ENCODE assay signal across 12 cellular contexts in the genomic region with DNA sequence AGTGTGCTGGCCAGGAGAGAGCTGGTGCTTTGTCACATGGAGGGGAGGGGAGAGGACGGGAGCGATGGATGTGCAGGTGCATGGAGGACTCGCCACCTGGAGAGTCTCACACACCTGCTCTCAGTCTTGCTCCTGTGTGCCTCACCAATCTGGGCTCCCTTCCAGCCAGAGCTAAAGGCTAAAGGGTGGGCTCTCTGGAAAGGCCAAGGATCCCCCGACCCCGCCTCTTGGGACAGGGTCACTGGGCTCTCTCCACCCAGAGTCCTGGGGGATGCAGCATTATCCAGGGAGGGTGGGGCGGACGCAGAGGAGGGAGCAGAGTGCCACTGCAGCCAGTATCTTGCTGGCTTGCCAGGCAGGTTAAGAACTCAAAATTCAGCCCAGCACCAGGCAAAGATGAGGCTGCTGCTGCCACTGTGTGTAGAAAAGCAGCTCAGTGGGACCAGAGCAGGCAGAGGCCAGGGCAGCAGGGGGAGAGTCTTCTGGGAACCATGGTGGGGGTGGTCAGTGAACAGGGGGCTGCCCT. TPM values are rescaled to one million over a fixed set of nuclear protein-coding genes. Genes with fewer than 3 reads are reported as not detected.
DNase-seq lines count a peak whose midpoint lies in the region; ATAC-seq and TF ChIP-seq lines count a peak whose summit lies in the region.
"Had no signal": no experiment of that assay in that cellular context is flagged by ENCODE, and none has a peak within 500 bp of the region (broad histone marks: within the 10 kb centered on the region; RNA-seq: fewer than 3 reads in every experiment).

No MANE protein-coding gene starts in this region.

- no peaks in the 10 kb centered on the region for H4K20me1 ChIP-seq in osteoblast (ENCODE audit: insufficient read depth, low read length)

- intact Hi-C loops in stomach (cut with DNase I; ENCODE audit: low total_unique reads), result no loop called here
- intact Hi-C loops in left ventricle myocardium superior (cut with micrococcal nuclease), result no loop called here

- peak overlapping the region; percentile 22 for H3K27ac Mint-ChIP-seq in activated T-helper 17 cell treated with anti-CD3 and anti-CD28 coated beads, Interleukin-2, amount 50 U/mL, for 72 hours

- H3K27ac ChIP-seq in stomach (no peak overlapping the region), osteoblast (ENCODE audit: low read depth, low read length) (no peak overlapping the region)

- H3K9me3 ChIP-seq in stomach (no peaks in the 10 kb centered on the region), osteoblast (ENCODE audit: low read depth, low read length) (no peaks in the 10 kb centered on the region)

- peaks cover 44% of the 10 kb centered on the region for H3K36me3 Mint-ChIP-seq in activated T-helper 17 cell treated with anti-CD3 and anti-CD28 coated beads, Interleukin-2, amount 50 U/mL, for 72 hours (ENCODE audit: low read depth)

- WGBS in stomach, 5 donors, result 60 to 73% (median 70%) methylated on average over 5 to 7 of the region's 7 CpGs

- DNase-seq in activated CD8-positive, alpha-beta memory T cell treated with anti-CD3 and anti-CD28 coated beads for 24 hours, result peak; percentile 46
- DNase-seq in activated CD8-positive, alpha-beta memory T cell treated with anti-CD3 and anti-CD28 coated beads, Interleukin-2, amount 50 U/mL, for 4 hours, result no peak
- DNase-seq in NCI-H2081 treated with DMSO at 0.1 percent for 48 hours (lab: John Stamatoyannopoulos, UW) (peak; percentile 67), stomach (peak; percentile 24), osteoblast (ENCODE audit: insufficient read length, low spot score, missing footprints) (no peak), left ventricle myocardium superior (no peak)
- DNase-seq in stimulated activated naive CD4-positive, alpha-beta T cell treated with Interleukin-2 at 50 U/mL for 16 hours (lab: John Stamatoyannopoulos, UW), result no peak
- DNase-seq: ACHN, EL, hypothalamus, NCI-H524 treated with DMSO at 0.1 percent for 48 hours had no signal

- H3K4me3 Mint-ChIP-seq in activated T-helper 17 cell treated with anti-CD3 and anti-CD28 coated beads, Interleukin-2, amount 50 U/mL, for 72 hours, result no peak overlapping the region

- H3K79me2 ChIP-seq in osteoblast (ENCODE audit: insufficient read depth, low read length), result no peaks in the 10 kb centered on the region

- ATAC-seq in activated T-helper 17 cell treated with anti-CD3 and anti-CD28 coated beads, Interleukin-2, amount 50 U/mL, for 72 hours (replicated peaks), result no peak
- ATAC-seq in left ventricle myocardium superior, result no peak

- TF ChIP-seq CTCF in stomach (IDR thresholded peaks at IDR 0.05) (no peak), osteoblast (IDR thresholded peaks at IDR 0.05; ENCODE audit: extremely low read depth, low read depth, low read length) (no peak)

- H3K36me3 ChIP-seq in stomach, result no peaks in the 10 kb centered on the region
- no peaks in the 10 kb centered on the region for H3K36me3 ChIP-seq in osteoblast (ENCODE audit: insufficient read depth, low read length)

- H3K9me3 Mint-ChIP-seq in activated T-helper 17 cell treated with anti-CD3 and anti-CD28 coated beads, Interleukin-2, amount 50 U/mL, for 72 hours, result no peaks in the 10 kb centered on the region

- H3K4me1 ChIP-seq in stomach, result peaks cover 13 to 21% (median 17%) of the 10 kb centered on the region in 4 donors
- H3K4me1 ChIP-seq in osteoblast (ENCODE audit: insufficient read depth, low read length), result peaks cover 8% of the 10 kb centered on the region

- no peak for TF ChIP-seq POLR2A in stomach (IDR thresholded peaks at IDR 0.05)

- no peak overlapping the region for H3K4me2 ChIP-seq in osteoblast (ENCODE audit: insufficient read depth, low read length)

- no peak for TF ChIP-seq EP300 in stomach (IDR thresholded peaks at IDR 0.05)

- H3K4me3 ChIP-seq in stomach, result no peak overlapping the region
- no peak overlapping the region for H3K4me3 ChIP-seq in osteoblast (ENCODE audit: insufficient read depth, low read length)

- peaks cover 5% of the 10 kb centered on the region for H3K4me1 Mint-ChIP-seq in activated T-helper 17 cell treated with anti-CD3 and anti-CD28 coated beads, Interleukin-2, amount 50 U/mL, for 72 hours

- no peak overlapping the region for H2AFZ ChIP-seq in osteoblast (ENCODE audit: low read length)

- no peaks in the 10 kb centered on the region for H3K27me3 ChIP-seq in stomach
- no peaks in the 10 kb centered on the region for H3K27me3 ChIP-seq in osteoblast (ENCODE audit: insufficient read depth, low read length)

- H3K27me3 Mint-ChIP-seq in activated T-helper 17 cell treated with anti-CD3 and anti-CD28 coated beads, Interleukin-2, amount 50 U/mL, for 72 hours, result no peaks in the 10 kb centered on the region

RNA-seq across cellular contexts. Expression of a gene that starts 5.4 kb away (rescaled TPM):
- 100 to 1,000 TPM; 124 to 255 TPM for total RNA-seq in activated T-helper 17 cell treated with anti-CD3 and anti-CD28 coated beads, Interleukin-2, amount 50 U/mL, for 72 hours
- total RNA-seq in stomach (10 to 100 TPM; 51.4 to 86.2 (median 62.4) TPM), osteoblast (22.8 and 23.6 TPM in 2 replicates), left ventricle myocardium superior (33.4 TPM)
- polyA plus RNA-seq in stomach, result 10 to 100 TPM; 18.9 to 24.1 (median 19.8) TPM

RNA-seq across cellular contexts. Expression of a gene that starts 6.7 kb away (rescaled TPM):
- total RNA-seq in activated T-helper 17 cell treated with anti-CD3 and anti-CD28 coated beads, Interleukin-2, amount 50 U/mL, for 72 hours, result 100 to 1,000 TPM; 133 to 305 TPM
- total RNA-seq in stomach, result 10 to 100 TPM; 16.2 to 81.7 (median 20.6) TPM
- polyA plus RNA-seq in stomach, result 10 to 100 TPM in 2 of 3 donors, 1 to 10 TPM in 1; 9.6 to 10.5 (median 10.5) TPM
- total RNA-seq in osteoblast, result 35.5 and 38.6 TPM in 2 replicates
- total RNA-seq in left ventricle myocardium superior, result 13.8 TPM

Comparison
In these comparisons a context has a peak if more than half of its experiments do, and no peak if none do; other contexts are left out.
1. DNase-seq: peak in activated CD8-positive, alpha-beta memory T cell treated with anti-CD3 and anti-CD28 coated beads for 24 hours (single experiment), NCI-H2081 treated with DMSO at 0.1 percent for 48 hours (single experiment) and stomach (single experiment); none in activated CD8-positive, alpha-beta memory T cell treated with anti-CD3 and anti-CD28 coated beads, Interleukin-2, amount 50 U/mL, for 4 hours (single experiment), osteoblast (single experiment), left ventricle myocardium superior (single experiment) and stimulated activated naive CD4-positive, alpha-beta T cell treated with Interleukin-2 at 50 U/mL for 16 hours (single experiment).